ENCODE assay signal across 3 cellular contexts in the genomic region with DNA sequence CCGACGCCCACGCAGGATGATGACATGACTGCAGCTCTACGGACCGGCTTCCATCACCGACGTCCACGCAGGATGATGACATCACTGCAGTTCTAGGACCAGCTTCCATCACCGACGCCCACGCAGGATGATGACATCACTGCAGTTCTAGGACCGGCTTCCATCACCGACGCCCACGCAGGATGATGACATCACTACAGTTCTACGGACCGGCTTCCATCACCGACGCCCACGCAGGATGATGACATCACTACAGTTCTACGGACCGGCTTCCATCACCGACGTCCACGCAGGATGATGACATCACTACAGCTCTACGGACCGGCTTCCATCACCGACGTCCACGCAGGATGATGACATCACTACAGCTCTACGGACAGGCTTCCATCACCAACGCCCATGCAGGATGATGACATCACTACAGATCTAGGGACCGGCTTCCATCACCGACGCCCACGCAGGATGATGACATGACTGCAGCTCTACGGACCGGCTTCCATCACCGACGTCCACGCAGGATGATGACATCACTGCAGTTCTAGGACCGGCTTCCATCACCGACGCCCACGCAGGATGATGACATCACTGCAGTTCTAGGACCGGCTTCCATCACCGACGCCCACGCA. TPM values are rescaled to one million over a fixed set of nuclear protein-coding genes. Genes with fewer than 3 reads are reported as not detected.
"Had no signal": no experiment of that assay in that cellular context is flagged by ENCODE, and none has a peak within 500 bp of the region (broad histone marks: within the 10 kb centered on the region; RNA-seq: fewer than 3 reads in every experiment).

No MANE protein-coding gene starts in this region.

RNA-seq across cellular contexts. Expression of a gene that starts 28.6 kb away (rescaled TPM):
- total RNA-seq: activated CD8-positive, alpha-beta memory T cell treated with anti-CD3 and anti-CD28 coated beads, Interleukin-2, amount 10 ng/mL, durations not matched to agents 7 days and 5 days; SJCRH30; T-helper 1 cell treated with Interleukin-12 subunit alpha and Interleukin-12 subunit beta and Interleukin-4 antibody, amounts not matched to agents 30 ng/mL and 1 ng/mL, for 36 hours had no signal
